Comparison of ENCODE assay signal across 18 cellular contexts in the genomic region with DNA sequence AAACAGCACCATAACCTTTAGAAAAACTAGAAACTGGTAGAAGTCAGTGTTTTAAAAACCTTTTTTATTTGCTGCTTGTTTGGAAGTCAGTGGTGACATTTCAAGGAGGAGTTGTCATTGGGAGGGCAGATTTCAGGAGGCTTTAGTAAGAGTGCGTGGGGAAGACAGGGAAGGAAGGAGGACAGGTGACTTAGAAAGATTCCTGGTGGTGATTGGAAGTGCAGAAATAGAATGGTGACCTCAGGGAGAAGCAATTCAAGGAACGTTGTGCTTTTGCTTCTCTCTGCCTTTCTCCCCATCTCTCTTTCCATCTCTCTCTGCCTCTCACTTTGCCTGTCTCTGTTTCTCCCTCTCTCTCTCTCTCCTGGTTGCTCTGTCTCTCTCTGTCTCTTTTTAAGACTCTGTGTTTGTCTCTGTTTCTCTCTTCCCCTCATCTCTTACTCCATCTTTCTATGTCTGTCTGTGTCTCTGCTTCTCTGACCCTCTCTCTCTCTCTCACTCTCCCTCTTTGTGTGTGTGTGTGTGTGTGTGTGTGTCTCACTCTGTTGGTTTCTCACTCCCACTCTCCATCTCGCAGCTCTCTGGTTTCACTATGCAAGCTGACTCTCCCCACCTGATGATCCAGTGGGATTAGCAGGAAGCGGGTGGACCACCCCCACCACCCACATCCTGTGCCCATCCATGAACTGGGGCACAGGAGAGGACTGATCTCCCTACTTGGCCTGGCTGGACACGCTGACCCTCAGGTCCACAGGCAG. TPM values are rescaled to one million over a fixed set of nuclear protein-coding genes. Genes with fewer than 3 reads are reported as not detected.
A peak's percentile ranks its signal among the peaks of the same experiment; 100 is the strongest.
DNase-seq lines count a peak whose midpoint lies in the region; ATAC-seq and TF ChIP-seq lines count a peak whose summit lies in the region.
"Had no signal": no experiment of that assay in that cellular context is flagged by ENCODE, and none has a peak within 500 bp of the region (broad histone marks: within the 10 kb centered on the region; RNA-seq: fewer than 3 reads in every experiment).

No MANE protein-coding gene starts in this region.

- POLR2A ChIA-PET in WTC11 (lab: Charles Lee) = no interaction called here

- peak; percentile 30 for DNase-seq in EL
- peak; percentile 42 for DNase-seq in glomerular visceral epithelial cell (ENCODE audit: extremely low spot score)
- DNase-seq in osteoblast (ENCODE audit: insufficient read length, low spot score, missing footprints) = peak; percentile 66
- no peak for DNase-seq in OCI-M1 (lab: John Stamatoyannopoulos, UW)
- DNase-seq in WTC11 (ENCODE audit: low spot score) = no peak
- DNase-seq in MG63 = no peak
- DNase-seq in AG08396 (ENCODE audit: low spot score) = no peak
- DNase-seq: activated CD4-positive, alpha-beta memory T cell treated with anti-CD3 and anti-CD28 coated beads, Interleukin-2, amount 10 ng/mL, durations not matched to agents 7 days and 5 days; activated naive CD4-positive, alpha-beta T cell treated with anti-CD3 and anti-CD28 coated beads, Interleukin-2, amount 10 ng/mL, durations not matched to agents 7 days and 5 days; activated T-cell treated with anti-CD3 and anti-CD28 coated beads, Interleukin-2, amount 50 U/mL, for 24 hours; cortex of kidney; H7; hypothalamus; NCI-H774; SHP77 treated with DMSO at 0.1 percent for 48 hours; stimulated activated CD4-positive, alpha-beta T cell treated with anti-CD3 and anti-CD28 coated beads, Interleukin-15, amount 100 ng/mL, for 24 hours had no signal

- CTCF ChIA-PET in WTC11 (lab: Charles Lee) = no interaction called here

- peaks cover 12% of the 10 kb centered on the region for H3K4me1 ChIP-seq in osteoblast (ENCODE audit: insufficient read depth, low read length)

- H3K4me3 Mint-ChIP-seq in WTC11 = no peak overlapping the region
- H3K4me3 Mint-ChIP-seq: activated CD4-positive, alpha-beta memory T cell treated with anti-CD3 and anti-CD28 coated beads, Interleukin-2, amount 10 ng/mL, durations not matched to agents 7 days and 5 days; activated naive CD4-positive, alpha-beta T cell treated with anti-CD3 and anti-CD28 coated beads, Interleukin-2, amount 10 ng/mL, durations not matched to agents 7 days and 5 days; activated T-cell treated with anti-CD3 and anti-CD28 coated beads, Interleukin-2, amount 50 U/mL, for 24 hours had no signal

- H3K27me3 ChIP-seq in osteoblast (ENCODE audit: insufficient read depth, low read length) (no peaks in the 10 kb centered on the region), MG63 (no peaks in the 10 kb centered on the region)

- ATAC-seq in SK-N-SH treated with all-trans-retinoic acid at 6 μM for 48 hours (peak; percentile 45), WTC11 (no peak)
- ATAC-seq: HepG2 had no signal

- H4K20me1 ChIP-seq in osteoblast (ENCODE audit: insufficient read depth, low read length) = no peaks in the 10 kb centered on the region

- peaks cover 28% of the 10 kb centered on the region for H3K27me3 Mint-ChIP-seq in WTC11 (ENCODE audit: low read depth)

- H3K36me3 Mint-ChIP-seq in WTC11 = 0 out of 2 replicates have a peak, but pooled peaks cover 3% of the 10 kb centered on the region
- H3K36me3 Mint-ChIP-seq: activated naive CD4-positive, alpha-beta T cell treated with anti-CD3 and anti-CD28 coated beads, Interleukin-2, amount 10 ng/mL, durations not matched to agents 7 days and 5 days had no signal

- H3K27ac Mint-ChIP-seq in WTC11 = no peak overlapping the region
- H3K27ac Mint-ChIP-seq: activated CD4-positive, alpha-beta memory T cell treated with anti-CD3 and anti-CD28 coated beads, Interleukin-2, amount 10 ng/mL, durations not matched to agents 7 days and 5 days; activated naive CD4-positive, alpha-beta T cell treated with anti-CD3 and anti-CD28 coated beads, Interleukin-2, amount 10 ng/mL, durations not matched to agents 7 days and 5 days; activated T-cell treated with anti-CD3 and anti-CD28 coated beads, Interleukin-2, amount 50 U/mL, for 24 hours had no signal

- H3K4me1 Mint-ChIP-seq in WTC11 = peaks cover 25% of the 10 kb centered on the region
- H3K4me1 Mint-ChIP-seq: activated naive CD4-positive, alpha-beta T cell treated with anti-CD3 and anti-CD28 coated beads, Interleukin-2, amount 10 ng/mL, durations not matched to agents 7 days and 5 days had no signal

- H3K36me3 ChIP-seq in osteoblast (ENCODE audit: insufficient read depth, low read length) = no peaks in the 10 kb centered on the region
- no peaks in the 10 kb centered on the region for H3K36me3 ChIP-seq in MG63

- TF ChIP-seq CTCF in osteoblast (IDR thresholded peaks at IDR 0.05; ENCODE audit: extremely low read depth, low read depth, low read length) = no peak
- no peak for TF ChIP-seq CTCF in WTC11 (IDR thresholded peaks at IDR 0.05)

- H2AFZ ChIP-seq in osteoblast (ENCODE audit: low read length) = peak overlapping the region; percentile 89

- H3K9me3 ChIP-seq in osteoblast (ENCODE audit: low read depth, low read length) (no peaks in the 10 kb centered on the region), MG63 (no peaks in the 10 kb centered on the region)

- no peak overlapping the region for H3K27ac ChIP-seq in osteoblast (ENCODE audit: low read depth, low read length)

- H3K4me2 ChIP-seq in osteoblast (ENCODE audit: insufficient read depth, low read length) = peak overlapping the region; percentile 69

- peak overlapping the region; percentile 43 for H3K4me3 ChIP-seq in osteoblast (ENCODE audit: insufficient read depth, low read length)
- no peak overlapping the region for H3K4me3 ChIP-seq in MG63

- no peaks in the 10 kb centered on the region for H3K79me2 ChIP-seq in osteoblast (ENCODE audit: insufficient read depth, low read length)

- H3K9me3 Mint-ChIP-seq in WTC11 = peaks cover 7% of the 10 kb centered on the region; the same call in 1 of the 2 replicates
- H3K9me3 Mint-ChIP-seq: activated CD4-positive, alpha-beta memory T cell treated with anti-CD3 and anti-CD28 coated beads, Interleukin-2, amount 10 ng/mL, durations not matched to agents 7 days and 5 days; activated naive CD4-positive, alpha-beta T cell treated with anti-CD3 and anti-CD28 coated beads, Interleukin-2, amount 10 ng/mL, durations not matched to agents 7 days and 5 days; activated T-cell treated with anti-CD3 and anti-CD28 coated beads, Interleukin-2, amount 50 U/mL, for 24 hours had no signal

TF ChIP-seq in SK-N-SH treated with all-trans-retinoic acid at 6 μM for 48 hours, 23 proteins besides CTCF, POLR2A, EP300 and RAD21:
- no peak for TF ChIP-seq ZFP3 (CRISPR knock-in tag; IDR thresholded peaks at IDR 0.05)
- no peak for TF ChIP-seq TOX (CRISPR knock-in tag; IDR thresholded peaks at IDR 0.05; ENCODE audit: borderline replicate concordance)
- no peak for TF ChIP-seq ISL1 (CRISPR knock-in tag; IDR thresholded peaks at IDR 0.05)
- TF ChIP-seq GLIS3 (CRISPR knock-in tag; IDR thresholded peaks at IDR 0.05) = no peak
- no peak for TF ChIP-seq PPARA (CRISPR knock-in tag; IDR thresholded peaks at IDR 0.05; ENCODE audit: borderline replicate concordance)

TF ChIP-seq in WTC11, 78 proteins besides CTCF, POLR2A, EP300 and RAD21:
- TF ChIP-seq, protein P1, sequence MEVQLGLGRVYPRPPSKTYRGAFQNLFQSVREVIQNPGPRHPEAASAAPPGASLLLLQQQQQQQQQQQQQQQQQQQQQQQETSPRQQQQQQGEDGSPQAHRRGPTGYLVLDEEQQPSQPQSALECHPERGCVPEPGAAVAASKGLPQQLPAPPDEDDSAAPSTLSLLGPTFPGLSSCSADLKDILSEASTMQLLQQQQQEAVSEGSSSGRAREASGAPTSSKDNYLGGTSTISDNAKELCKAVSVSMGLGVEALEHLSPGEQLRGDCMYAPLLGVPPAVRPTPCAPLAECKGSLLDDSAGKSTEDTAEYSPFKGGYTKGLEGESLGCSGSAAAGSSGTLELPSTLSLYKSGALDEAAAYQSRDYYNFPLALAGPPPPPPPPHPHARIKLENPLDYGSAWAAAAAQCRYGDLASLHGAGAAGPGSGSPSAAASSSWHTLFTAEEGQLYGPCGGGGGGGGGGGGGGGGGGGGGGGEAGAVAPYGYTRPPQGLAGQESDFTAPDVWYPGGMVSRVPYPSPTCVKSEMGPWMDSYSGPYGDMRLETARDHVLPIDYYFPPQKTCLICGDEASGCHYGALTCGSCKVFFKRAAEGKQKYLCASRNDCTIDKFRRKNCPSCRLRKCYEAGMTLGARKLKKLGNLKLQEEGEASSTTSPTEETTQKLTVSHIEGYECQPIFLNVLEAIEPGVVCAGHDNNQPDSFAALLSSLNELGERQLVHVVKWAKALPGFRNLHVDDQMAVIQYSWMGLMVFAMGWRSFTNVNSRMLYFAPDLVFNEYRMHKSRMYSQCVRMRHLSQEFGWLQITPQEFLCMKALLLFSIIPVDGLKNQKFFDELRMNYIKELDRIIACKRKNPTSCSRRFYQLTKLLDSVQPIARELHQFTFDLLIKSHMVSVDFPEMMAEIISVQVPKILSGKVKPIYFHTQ (CRISPR knock-in tag; IDR thresholded peaks at IDR 0.05) = no peak
- TF ChIP-seq JUN (CRISPR knock-in tag; IDR thresholded peaks at IDR 0.05) = no peak
- no peak for TF ChIP-seq ZNF121 (CRISPR knock-in tag; IDR thresholded peaks at IDR 0.05)
- TF ChIP-seq, protein P2, sequence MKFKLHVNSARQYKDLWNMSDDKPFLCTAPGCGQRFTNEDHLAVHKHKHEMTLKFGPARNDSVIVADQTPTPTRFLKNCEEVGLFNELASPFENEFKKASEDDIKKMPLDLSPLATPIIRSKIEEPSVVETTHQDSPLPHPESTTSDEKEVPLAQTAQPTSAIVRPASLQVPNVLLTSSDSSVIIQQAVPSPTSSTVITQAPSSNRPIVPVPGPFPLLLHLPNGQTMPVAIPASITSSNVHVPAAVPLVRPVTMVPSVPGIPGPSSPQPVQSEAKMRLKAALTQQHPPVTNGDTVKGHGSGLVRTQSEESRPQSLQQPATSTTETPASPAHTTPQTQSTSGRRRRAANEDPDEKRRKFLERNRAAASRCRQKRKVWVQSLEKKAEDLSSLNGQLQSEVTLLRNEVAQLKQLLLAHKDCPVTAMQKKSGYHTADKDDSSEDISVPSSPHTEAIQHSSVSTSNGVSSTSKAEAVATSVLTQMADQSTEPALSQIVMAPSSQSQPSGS (CRISPR knock-in tag; IDR thresholded peaks at IDR 0.05; ENCODE audit: borderline replicate concordance, low read depth) = no peak

RNA-seq across cellular contexts. Expression of a gene that starts 10.9 kb away (rescaled TPM):
- 71.6 and 80.0 TPM in 2 replicates for total RNA-seq in osteoblast
- total RNA-seq in WTC11 (2021) = 127 to 156 TPM (median 150 TPM) in 3 replicates
- 121 and 183 TPM in 2 replicates for total RNA-seq in MG63 (2014; rRNA removed; shearing (Covaris generic); ENCODE audit: low replicate concordance)

Comparison
In these comparisons a context has a peak if more than half of its experiments do, and no peak if none do; other contexts are left out.
1. DNase-seq: peak in EL (single experiment), glomerular visceral epithelial cell (single experiment) and osteoblast (single experiment); none in OCI-M1 (single experiment), WTC11 (single experiment), MG63 (single experiment) and AG08396 (single experiment).